Comparison of ENCODE assay signal across 8 cellular contexts in the genomic region with DNA sequence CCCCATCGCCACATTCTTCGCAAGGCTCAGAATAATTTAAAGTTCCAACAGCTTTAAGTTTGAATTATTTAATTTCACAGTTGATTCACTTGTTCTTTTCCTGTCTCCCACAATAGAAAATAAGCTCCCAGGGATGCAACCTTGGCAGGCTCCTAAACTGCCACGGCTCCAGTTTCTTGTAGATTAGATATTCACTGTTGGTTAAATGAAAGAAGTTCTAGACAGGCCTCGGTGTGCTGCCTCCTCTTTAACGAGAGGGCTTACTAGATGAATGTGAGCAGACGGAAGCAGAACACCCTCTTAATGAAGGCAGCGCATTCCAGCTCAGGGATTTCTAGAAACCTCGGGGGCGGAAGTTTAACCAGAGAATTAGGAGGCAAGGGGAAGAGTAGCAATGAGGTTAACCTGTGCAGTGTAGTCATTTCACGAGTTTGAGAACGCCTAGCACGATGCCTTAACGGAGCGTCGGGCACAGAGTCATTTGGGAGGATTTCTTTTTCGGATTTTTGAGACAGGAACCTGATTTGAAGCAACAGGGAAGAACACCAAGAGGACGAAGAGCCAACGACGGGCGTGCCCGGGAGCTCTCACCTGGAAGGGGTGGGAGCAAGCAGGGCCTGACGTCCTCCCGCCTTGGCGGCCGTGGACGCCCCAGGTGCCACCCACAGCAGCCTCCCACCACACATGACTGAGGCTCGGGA. TPM values are rescaled to one million over a fixed set of nuclear protein-coding genes. Genes with fewer than 3 reads are reported as not detected.
DNase-seq lines count a peak whose midpoint lies in the region; ATAC-seq and TF ChIP-seq lines count a peak whose summit lies in the region.

No MANE protein-coding gene starts in this region.

- H3K36me3 Mint-ChIP-seq in activated T-helper 17 cell treated with anti-CD3 and anti-CD28 coated beads, Interleukin-2, amount 50 U/mL, for 72 hours (ENCODE audit: low read depth): peaks cover 51% of the 10 kb centered on the region
- H3K36me3 Mint-ChIP-seq in neural crest cell (ENCODE audit: low read depth): peaks cover 23% of the 10 kb centered on the region

- peaks cover 42% of the 10 kb centered on the region for H3K4me1 Mint-ChIP-seq in activated T-helper 17 cell treated with anti-CD3 and anti-CD28 coated beads, Interleukin-2, amount 50 U/mL, for 72 hours
- peaks cover 75% of the 10 kb centered on the region for H3K4me1 Mint-ChIP-seq in neural crest cell

- H3K36me3 ChIP-seq in gastroesophageal sphincter: no peaks in the 10 kb centered on the region

- H3K27ac ChIP-seq in C4-2B (peak overlapping the region; percentile 91), gastroesophageal sphincter (peak overlapping the region; percentile 95 to 98 (median 96))

- H3K4me1 ChIP-seq in gastroesophageal sphincter: peaks cover 7 to 72% (median 28%) of the 10 kb centered on the region in 3 donors

- H3K27me3 ChIP-seq in gastroesophageal sphincter: no peaks in the 10 kb centered on the region

- DNase-seq in NCI-H2196 treated with DMSO at 0.1 percent for 48 hours (lab: John Stamatoyannopoulos, UW; ENCODE audit: unreplicated experiment) (peak; percentile 71), neural crest cell (ENCODE audit: low read depth, low spot score) (peak; percentile 10), cerebellar nuclear complex (lab: John Stamatoyannopoulos, UW) (no peak)

- WGBS in gastroesophageal sphincter (ENCODE audit: low coverage in 1 of 2), 2 donors: 4 to 6% methylated on average over 16 to 24 of the region's 27 CpGs

- no peaks in the 10 kb centered on the region for H3K9me3 ChIP-seq in gastroesophageal sphincter

- no peak for TF ChIP-seq EP300 in gastroesophageal sphincter (IDR thresholded peaks at IDR 0.05)

- ATAC-seq in GM18861 (IDR thresholded peaks at IDR 0.05; ENCODE audit: unreplicated experiment): peak; percentile 28
- peak; percentile 36 for ATAC-seq in HG03039 (IDR thresholded peaks at IDR 0.05; ENCODE audit: unreplicated experiment)
- ATAC-seq in activated T-helper 17 cell treated with anti-CD3 and anti-CD28 coated beads, Interleukin-2, amount 50 U/mL, for 72 hours (replicated peaks): peak; percentile 62
- ATAC-seq in gastroesophageal sphincter: peak; percentile 62

- peak overlapping the region; percentile 85 for H3K4me3 Mint-ChIP-seq in activated T-helper 17 cell treated with anti-CD3 and anti-CD28 coated beads, Interleukin-2, amount 50 U/mL, for 72 hours
- peak overlapping the region; percentile 92 for H3K4me3 Mint-ChIP-seq in neural crest cell

- no peaks in the 10 kb centered on the region for H3K27me3 Mint-ChIP-seq in activated T-helper 17 cell treated with anti-CD3 and anti-CD28 coated beads, Interleukin-2, amount 50 U/mL, for 72 hours
- H3K27me3 Mint-ChIP-seq in neural crest cell (ENCODE audit: low read depth): no peaks in the 10 kb centered on the region

- H3K9me3 Mint-ChIP-seq in activated T-helper 17 cell treated with anti-CD3 and anti-CD28 coated beads, Interleukin-2, amount 50 U/mL, for 72 hours: no peaks in the 10 kb centered on the region
- no peaks in the 10 kb centered on the region for H3K9me3 Mint-ChIP-seq in neural crest cell

- TF ChIP-seq CTCF in C4-2B (conservative IDR thresholded peaks at IDR 0.05): no peak
- no peak for TF ChIP-seq CTCF in gastroesophageal sphincter (IDR thresholded peaks at IDR 0.05)
- TF ChIP-seq CTCF in neural crest cell (conservative IDR thresholded peaks at IDR 0.05): no peak

- peak overlapping the region; percentile 87 for H3K27ac Mint-ChIP-seq in activated T-helper 17 cell treated with anti-CD3 and anti-CD28 coated beads, Interleukin-2, amount 50 U/mL, for 72 hours
- peak overlapping the region; percentile 32 for H3K27ac Mint-ChIP-seq in neural crest cell (ENCODE audit: unreplicated experiment)

- peak overlapping the region; percentile 86 to 97 for H3K4me3 ChIP-seq in gastroesophageal sphincter

- no peak for TF ChIP-seq POLR2A in gastroesophageal sphincter (IDR thresholded peaks at IDR 0.05)

RNA-seq across cellular contexts. Expression of a gene that starts 0.6 kb away (rescaled TPM):
- total RNA-seq in activated T-helper 17 cell treated with anti-CD3 and anti-CD28 coated beads, Interleukin-2, amount 50 U/mL, for 72 hours: 10 to 100 TPM; 42.2 to 49.3 TPM
- total RNA-seq in gastroesophageal sphincter (10 to 100 TPM; 23.4 to 74.4 (median 39.7) TPM), neural crest cell (27.8 and 28.7 TPM in 2 replicates)

Comparison
In these comparisons a context has a peak if more than half of its experiments do, and no peak if none do; other contexts are left out.
1. DNase-seq: peak in NCI-H2196 treated with DMSO at 0.1 percent for 48 hours (single experiment) and neural crest cell (single experiment); none in cerebellar nuclear complex (0 of 2).
2. Peak in every context shown above with its lines, with median percentiles within 50 percentile points of each other: ATAC-seq.